8 cellular contexts compared by ENCODE assay signal in genomic region chr20:19205999-19206398, GRCh38. TPM values are rescaled to one million over a fixed set of nuclear protein-coding genes. Genes with fewer than 3 reads are reported as not detected.
DNase-seq lines count a peak whose midpoint lies in the region; ATAC-seq and TF ChIP-seq lines count a peak whose summit lies in the region.

No MANE protein-coding gene starts in this region.

- H3K27me3 ChIP-seq in H7 (ENCODE audit: control insufficient read depth, insufficient read depth, low read length) (peaks cover 5% of the 10 kb centered on the region), esophagus squamous epithelium (peaks cover 0 to 5% (median 0%) of the 10 kb centered on the region in 4 donors)

- POLR2A ChIA-PET in activated CD4-positive, alpha-beta memory T cell treated with anti-CD3 and anti-CD28 coated beads for 36 hours (lab: Charles Lee) = no interaction called here

- ATAC-seq in stimulated activated naive CD8-positive, alpha-beta T cell treated with anti-CD3 and anti-CD28 coated beads, Interleukin-15, amount 100 ng/mL, for 72 hours = peak; percentile 66
- ATAC-seq in GM19452 (IDR thresholded peaks at IDR 0.05; ENCODE audit: unreplicated experiment) = no peak

- no peak overlapping the region for H3K27ac ChIP-seq in esophagus squamous epithelium

- intact Hi-C loops in activated CD4-positive, alpha-beta memory T cell treated with anti-CD3 and anti-CD28 coated beads for 36 hours (cut with micrococcal nuclease) = loop anchor here (1.0 to 2.0 kb wide), 2 partner anchors 379 to 456 kb away; no protein-coding TSS in a partner anchor
- intact Hi-C loops in esophagus squamous epithelium (cut with DNase I) = loop anchor here (5.0 kb wide), 2 partner anchors 376 to 456 kb away; no protein-coding TSS in a partner anchor

- H3K36me3 ChIP-seq in H7 (replicated peaks; ENCODE audit: control insufficient read depth, insufficient read depth, low read length) = no peaks in the 10 kb centered on the region
- H3K36me3 ChIP-seq in esophagus squamous epithelium = no peaks in the 10 kb centered on the region

- H3K4me1 Mint-ChIP-seq in activated CD4-positive, alpha-beta memory T cell treated with anti-CD3 and anti-CD28 coated beads for 36 hours (ENCODE audit: low read depth) = no peaks in the 10 kb centered on the region
- peaks cover 16% of the 10 kb centered on the region for H3K4me1 Mint-ChIP-seq in nephron
- H3K4me1 Mint-ChIP-seq in stimulated activated naive CD8-positive, alpha-beta T cell treated with anti-CD3 and anti-CD28 coated beads, Interleukin-15, amount 100 ng/mL, for 72 hours = no peaks in the 10 kb centered on the region

- TF ChIP-seq CTCF in esophagus squamous epithelium (IDR thresholded peaks at IDR 0.05) = peak; percentile 70 to 93 (median 86)
- peak; percentile 68 to 77 (median 76) for TF ChIP-seq CTCF in nephron (IDR thresholded peaks at IDR 0.05; ENCODE audit: unreplicated experiment in 3 of 3)

- CTCF ChIA-PET in activated CD4-positive, alpha-beta memory T cell treated with anti-CD3 and anti-CD28 coated beads for 36 hours (lab: Charles Lee) = interaction anchor here (0.8 to 4.3 kb wide), 10 partner anchors 15 to 456 kb away, joined by 3 to 35 read pairs (median 4); no protein-coding TSS in a partner anchor

- H3K4me3 ChIP-seq in H7 (ENCODE audit: insufficient read depth, low read depth, low read length) (no peak overlapping the region), esophagus squamous epithelium (no peak overlapping the region)

- no peak overlapping the region for H3K27ac Mint-ChIP-seq in activated CD4-positive, alpha-beta memory T cell treated with anti-CD3 and anti-CD28 coated beads for 36 hours
- no peak overlapping the region for H3K27ac Mint-ChIP-seq in nephron
- H3K27ac Mint-ChIP-seq in stimulated activated naive CD8-positive, alpha-beta T cell treated with anti-CD3 and anti-CD28 coated beads, Interleukin-15, amount 100 ng/mL, for 72 hours = no peak overlapping the region

- H3K9me3 ChIP-seq in esophagus squamous epithelium = no peaks in the 10 kb centered on the region

- H3K27me3 Mint-ChIP-seq in activated CD4-positive, alpha-beta memory T cell treated with anti-CD3 and anti-CD28 coated beads for 36 hours = peaks cover 19% of the 10 kb centered on the region
- peaks cover 19% of the 10 kb centered on the region for H3K27me3 Mint-ChIP-seq in nephron (ENCODE audit: low read depth)
- H3K27me3 Mint-ChIP-seq in stimulated activated naive CD8-positive, alpha-beta T cell treated with anti-CD3 and anti-CD28 coated beads, Interleukin-15, amount 100 ng/mL, for 72 hours = peaks cover 36% of the 10 kb centered on the region

- WGBS in esophagus squamous epithelium, 2 donors = 14 to 17% methylated on average over 8 of the region's 8 CpGs

- H3K4me3 Mint-ChIP-seq in activated CD4-positive, alpha-beta memory T cell treated with anti-CD3 and anti-CD28 coated beads for 36 hours = no peak overlapping the region
- no peak overlapping the region for H3K4me3 Mint-ChIP-seq in nephron
- H3K4me3 Mint-ChIP-seq in stimulated activated naive CD8-positive, alpha-beta T cell treated with anti-CD3 and anti-CD28 coated beads, Interleukin-15, amount 100 ng/mL, for 72 hours = no peak overlapping the region

- no peaks in the 10 kb centered on the region for H3K9me3 Mint-ChIP-seq in activated CD4-positive, alpha-beta memory T cell treated with anti-CD3 and anti-CD28 coated beads for 36 hours
- H3K9me3 Mint-ChIP-seq in nephron = peaks cover 14% of the 10 kb centered on the region
- H3K9me3 Mint-ChIP-seq in stimulated activated naive CD8-positive, alpha-beta T cell treated with anti-CD3 and anti-CD28 coated beads, Interleukin-15, amount 100 ng/mL, for 72 hours = no peaks in the 10 kb centered on the region

- no peak for TF ChIP-seq POLR2A in esophagus squamous epithelium (IDR thresholded peaks at IDR 0.05)

- no peaks in the 10 kb centered on the region for H3K36me3 Mint-ChIP-seq in activated CD4-positive, alpha-beta memory T cell treated with anti-CD3 and anti-CD28 coated beads for 36 hours
- H3K36me3 Mint-ChIP-seq in nephron (ENCODE audit: low read depth) = no peaks in the 10 kb centered on the region

- peak; percentile 41 for DNase-seq in COLO829 (ENCODE audit: low spot score)
- peak; percentile 81 for DNase-seq in H7
- peak; percentile 79 for DNase-seq in NCI-H510A treated with DMSO at 0.1 percent for 48 hours (lab: John Stamatoyannopoulos, UW)
- peak; percentile 69 for DNase-seq in activated CD4-positive, alpha-beta memory T cell treated with anti-CD3 and anti-CD28 coated beads for 36 hours
- no peak for DNase-seq in esophagus squamous epithelium (lab: John Stamatoyannopoulos, UW)
- DNase-seq in stimulated activated naive CD8-positive, alpha-beta T cell treated with anti-CD3 and anti-CD28 coated beads, Interleukin-15, amount 100 ng/mL, for 72 hours = peak; percentile 64 to 65

- peaks cover 0 to 16% (median 5%) of the 10 kb centered on the region in 3 donors for H3K4me1 ChIP-seq in esophagus squamous epithelium

RNA-seq across cellular contexts. Expression of gene SLC24A3, which starts 6.4 kb away (rescaled TPM):
- total RNA-seq in H7 (2014; rRNA removed; shearing (Covaris generic)) = 0.44 and 0.48 TPM in 2 replicates
- total RNA-seq in activated CD4-positive, alpha-beta memory T cell treated with anti-CD3 and anti-CD28 coated beads for 36 hours = not detected
- 1 to 10 TPM; 3.0 to 8.2 (median 6.1) TPM for total RNA-seq in esophagus squamous epithelium
